Comparison of ENCODE assay signal across 11 cellular contexts in the genomic region with DNA sequence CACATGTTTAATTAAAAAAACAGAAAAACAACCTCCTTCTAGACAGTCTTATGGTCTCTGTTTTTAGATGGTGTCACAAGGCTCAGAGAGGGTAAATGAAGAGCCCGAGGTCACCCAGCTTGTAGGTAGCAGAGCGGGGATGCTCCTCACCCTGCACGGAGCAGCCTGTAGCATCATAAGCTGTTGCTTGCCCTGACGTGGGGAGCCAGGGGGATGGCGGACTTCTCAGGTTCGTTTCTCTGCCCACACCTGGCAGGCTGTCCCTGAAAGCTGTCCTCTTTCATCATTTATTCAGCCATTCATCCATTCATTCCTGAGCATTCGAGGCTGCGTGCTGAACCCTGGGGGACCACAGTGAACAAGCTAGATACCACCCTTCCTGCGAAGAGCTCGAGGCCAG.
DNase-seq lines count a peak whose midpoint lies in the region; ATAC-seq and TF ChIP-seq lines count a peak whose summit lies in the region.
"Had no signal": no experiment of that assay in that cellular context is flagged by ENCODE, and none has a peak within 500 bp of the region (broad histone marks: within the 10 kb centered on the region; RNA-seq: fewer than 3 reads in every experiment).

No MANE protein-coding gene starts in this region.

- intact Hi-C loops in thyroid gland (cut with DNase I) (no loop called here), body of pancreas (cut with DNase I) (no loop called here)

- H3T11ph ChIP-seq in H9 (ENCODE audit: low read length): no peak overlapping the region

- DNase-seq in DMS53 (lab: John Stamatoyannopoulos, UW): peak; percentile 61
- no peak for DNase-seq in DMS53 treated with DMSO at 0.1 percent for 48 hours (lab: John Stamatoyannopoulos, UW; ENCODE audit: unreplicated experiment)
- DNase-seq in choroid plexus epithelial cell (ENCODE audit: low read depth): no peak
- DNase-seq in neural progenitor cell (ENCODE audit: low spot score): no peak
- DNase-seq in thyroid gland: no peak
- no peak for DNase-seq in activated gamma-delta T cell treated with Interleukin-2 at 50 U/mL for 16 hours
- no peak for DNase-seq in body of pancreas
- no peak for DNase-seq in H9

- H3K36me3 ChIP-seq in neural progenitor cell (no peaks in the 10 kb centered on the region), thyroid gland (no peaks in the 10 kb centered on the region), body of pancreas (replicated peaks in 1 of 2; ENCODE audit: insufficient read depth in 1 of 2, low read depth in 2 of 2) (no peaks in the 10 kb centered on the region)

- no peaks in the 10 kb centered on the region for H3F3A ChIP-seq in neural progenitor cell (ENCODE audit: low read depth)

- H3K4me2 ChIP-seq in neural progenitor cell (peak overlapping the region; percentile 66), H9 (ENCODE audit: insufficient read depth, insufficient read length, low read length) (no peak overlapping the region)

- H3K4me3 ChIP-seq in choroid plexus epithelial cell (ENCODE audit: low read depth, low read length): peak overlapping the region; percentile 53
- no peak overlapping the region for H3K4me3 ChIP-seq in neural progenitor cell
- H3K4me3 ChIP-seq in thyroid gland (replicated peaks in 1 of 3): peak overlapping the region in 1 of 3 donors; percentile 4
- H3K4me3 ChIP-seq in body of pancreas: no peak overlapping the region

- H3K79me1 ChIP-seq in H9 (ENCODE audit: insufficient read depth, low read depth, low read length, poor library complexity, severe bottlenecking): no peaks in the 10 kb centered on the region

- no peaks in the 10 kb centered on the region for H4K20me1 ChIP-seq in neural progenitor cell (ENCODE audit: low read depth)
- H4K20me1 ChIP-seq in H9 (ENCODE audit: control insufficient read depth, insufficient read depth, insufficient read length): no peaks in the 10 kb centered on the region

- H3K4me1 Mint-ChIP-seq in neural progenitor cell (peaks cover 23% of the 10 kb centered on the region), H9 (peaks cover 7 to 9% of the 10 kb centered on the region in 2 experiments)
- H3K4me1 Mint-ChIP-seq: activated naive CD4-positive, alpha-beta T cell treated with anti-CD3 and anti-CD28 coated beads, Interleukin-2, amount 10 ng/mL, durations not matched to agents 7 days and 5 days had no signal

- H4K91ac ChIP-seq in H9 (ENCODE audit: insufficient read length, low read depth, low read length): no peak overlapping the region

- H3K23ac ChIP-seq in H9 (ENCODE audit: insufficient read length, low read depth, low read length): no peak overlapping the region

- H3K36me3 Mint-ChIP-seq in neural progenitor cell: no peaks in the 10 kb centered on the region
- no peaks in the 10 kb centered on the region; a peak in 2 of 7 replicates for H3K36me3 Mint-ChIP-seq in H9 (ENCODE audit: insufficient read depth in 1 of 3, low read depth in 3 of 3)
- H3K36me3 Mint-ChIP-seq: activated naive CD4-positive, alpha-beta T cell treated with anti-CD3 and anti-CD28 coated beads, Interleukin-2, amount 10 ng/mL, durations not matched to agents 7 days and 5 days had no signal

- H4K5ac ChIP-seq in H9 (ENCODE audit: insufficient read length, low read depth, low read length): no peak overlapping the region

- H3K27me3 Mint-ChIP-seq in neural progenitor cell (ENCODE audit: insufficient read depth, low read depth): peaks cover 5% of the 10 kb centered on the region
- peaks cover 5% of the 10 kb centered on the region for H3K27me3 Mint-ChIP-seq in H9 (ENCODE audit: low read depth)

- no peak overlapping the region for H3K27ac ChIP-seq in neural progenitor cell
- H3K27ac ChIP-seq in thyroid gland: peak overlapping the region; percentile 54 to 84 (median 68)
- H3K27ac ChIP-seq in body of pancreas: no peak overlapping the region
- H3K27ac ChIP-seq in H9 (ENCODE audit: insufficient read length, low read depth, low read length): no peak overlapping the region
- H3K27ac ChIP-seq: 22Rv1 had no signal

- no peak overlapping the region for H2BK120ac ChIP-seq in H9 (ENCODE audit: low read depth, low read length, poor library complexity, severe bottlenecking)

- no peak overlapping the region for H3K18ac ChIP-seq in H9 (ENCODE audit: insufficient read length, low read depth, low read length)

- H3K4me3 Mint-ChIP-seq in neural progenitor cell: no peak overlapping the region
- H3K4me3 Mint-ChIP-seq in H9: no peak overlapping the region; a peak in 1 of 5 replicates
- H3K4me3 Mint-ChIP-seq: activated CD4-positive, alpha-beta memory T cell treated with anti-CD3 and anti-CD28 coated beads, Interleukin-2, amount 10 ng/mL, durations not matched to agents 7 days and 5 days; activated naive CD4-positive, alpha-beta T cell treated with anti-CD3 and anti-CD28 coated beads, Interleukin-2, amount 10 ng/mL, durations not matched to agents 7 days and 5 days had no signal

- no peak for TF ChIP-seq POLR2A in thyroid gland (IDR thresholded peaks at IDR 0.05)
- TF ChIP-seq POLR2A in body of pancreas (IDR thresholded peaks at IDR 0.05): no peak

- H2AK5ac ChIP-seq in H9 (ENCODE audit: insufficient read length, low read length): no peak overlapping the region

- no peaks in the 10 kb centered on the region for H3K9me3 ChIP-seq in neural progenitor cell (ENCODE audit: low read depth)
- H3K9me3 ChIP-seq in thyroid gland: no peaks in the 10 kb centered on the region
- H3K9me3 ChIP-seq in body of pancreas: no peaks in the 10 kb centered on the region
- H3K9me3 ChIP-seq in H9 (ENCODE audit: control insufficient read depth, low read depth, low read length): no peaks in the 10 kb centered on the region

- no peak overlapping the region for H2BK20ac ChIP-seq in H9 (ENCODE audit: low read depth, low read length, poor library complexity, severe bottlenecking)

- H3K27ac Mint-ChIP-seq in neural progenitor cell: peak overlapping the region; percentile 87
- no peak overlapping the region for H3K27ac Mint-ChIP-seq in H9
- H3K27ac Mint-ChIP-seq: activated CD4-positive, alpha-beta memory T cell treated with anti-CD3 and anti-CD28 coated beads, Interleukin-2, amount 10 ng/mL, durations not matched to agents 7 days and 5 days; activated naive CD4-positive, alpha-beta T cell treated with anti-CD3 and anti-CD28 coated beads, Interleukin-2, amount 10 ng/mL, durations not matched to agents 7 days and 5 days had no signal

- no peak overlapping the region for H2BK12ac ChIP-seq in H9 (ENCODE audit: insufficient read length, low read depth, low read length)

- WGBS in thyroid gland, 2 donors: 55 to 63% methylated on average over 10 of the region's 10 CpGs
- 67 to 71% methylated on average over 9 to 10 of the region's 10 CpGs for WGBS in body of pancreas, 2 donors
- no CpG with 5 or more reads among the region's 10 CpGs for WGBS in H9 (ENCODE audit: extremely low coverage, insufficient read length, low lambda C conversion rate)

- no peak for ATAC-seq in body of pancreas

- H2BK15ac ChIP-seq in H9 (ENCODE audit: low read depth, low read length): no peak overlapping the region

- H3K4me1 ChIP-seq in neural progenitor cell: peaks cover 11% of the 10 kb centered on the region
- H3K4me1 ChIP-seq in thyroid gland: peaks cover 28 to 40% of the 10 kb centered on the region in 2 donors
- peaks cover 18% of the 10 kb centered on the region for H3K4me1 ChIP-seq in body of pancreas
- H3K4me1 ChIP-seq in H9 (ENCODE audit: insufficient read depth, low read length): no peaks in the 10 kb centered on the region

- H2AFZ ChIP-seq in neural progenitor cell (replicated peaks) (peak overlapping the region; percentile 88), H9 (ENCODE audit: low read length) (no peak overlapping the region)

- H3K14ac ChIP-seq in H9 (ENCODE audit: insufficient read depth, low read length): no peak overlapping the region

- no peak overlapping the region for H3K4ac ChIP-seq in H9 (ENCODE audit: low read depth, low read length)

- H3K79me2 ChIP-seq in neural progenitor cell (ENCODE audit: low read depth) (no peaks in the 10 kb centered on the region), H9 (ENCODE audit: insufficient read depth, low read length) (no peaks in the 10 kb centered on the region)

- H2BK5ac ChIP-seq in H9 (ENCODE audit: insufficient read length, low read length): no peak overlapping the region

- H3K23me2 ChIP-seq in H9 (ENCODE audit: insufficient read length, low read depth, low read length, poor library complexity, severe bottlenecking): no peaks in the 10 kb centered on the region

- H3K9ac ChIP-seq in neural progenitor cell (no peak overlapping the region), H9 (ENCODE audit: extremely low read depth, insufficient read length, low read length) (no peak overlapping the region)

- TF ChIP-seq CTCF in choroid plexus epithelial cell (conservative IDR thresholded peaks at IDR 0.05; ENCODE audit: low read depth, low read length) (no peak), neural progenitor cell (IDR thresholded peaks at IDR 0.05) (no peak), thyroid gland (IDR thresholded peaks at IDR 0.05) (no peak), body of pancreas (IDR thresholded peaks at IDR 0.05) (no peak), H9 (conservative IDR thresholded peaks at IDR 0.05) (no peak)

- no peaks in the 10 kb centered on the region for H3K27me3 ChIP-seq in neural progenitor cell
- no peaks in the 10 kb centered on the region for H3K27me3 ChIP-seq in thyroid gland
- H3K27me3 ChIP-seq in body of pancreas: no peaks in the 10 kb centered on the region
- no peaks in the 10 kb centered on the region for H3K27me3 ChIP-seq in H9 (ENCODE audit: insufficient read depth, low read length)

- no peak overlapping the region for H4K8ac ChIP-seq in H9 (replicated peaks; ENCODE audit: insufficient read length, low read depth, low read length)

- H3K9me3 Mint-ChIP-seq in neural progenitor cell (peaks cover 2% of the 10 kb centered on the region), H9 (peaks cover 3 to 7% of the 10 kb centered on the region in 2 experiments; a peak in 4 of 5 replicates)
- H3K9me3 Mint-ChIP-seq: activated CD4-positive, alpha-beta memory T cell treated with anti-CD3 and anti-CD28 coated beads, Interleukin-2, amount 10 ng/mL, durations not matched to agents 7 days and 5 days had no signal

- no peak overlapping the region for H3K56ac ChIP-seq in H9 (ENCODE audit: insufficient read length, low read depth, low read length)

Comparison
In these comparisons a context has a peak if more than half of its experiments do, and no peak if none do; other contexts are left out.
1. H3K27ac ChIP-seq: peak in thyroid gland (3 of 3); none in neural progenitor cell (single experiment), body of pancreas (0 of 4) and H9 (single experiment).